Comparison of ENCODE assay signal across 11 cellular contexts in the genomic region with DNA sequence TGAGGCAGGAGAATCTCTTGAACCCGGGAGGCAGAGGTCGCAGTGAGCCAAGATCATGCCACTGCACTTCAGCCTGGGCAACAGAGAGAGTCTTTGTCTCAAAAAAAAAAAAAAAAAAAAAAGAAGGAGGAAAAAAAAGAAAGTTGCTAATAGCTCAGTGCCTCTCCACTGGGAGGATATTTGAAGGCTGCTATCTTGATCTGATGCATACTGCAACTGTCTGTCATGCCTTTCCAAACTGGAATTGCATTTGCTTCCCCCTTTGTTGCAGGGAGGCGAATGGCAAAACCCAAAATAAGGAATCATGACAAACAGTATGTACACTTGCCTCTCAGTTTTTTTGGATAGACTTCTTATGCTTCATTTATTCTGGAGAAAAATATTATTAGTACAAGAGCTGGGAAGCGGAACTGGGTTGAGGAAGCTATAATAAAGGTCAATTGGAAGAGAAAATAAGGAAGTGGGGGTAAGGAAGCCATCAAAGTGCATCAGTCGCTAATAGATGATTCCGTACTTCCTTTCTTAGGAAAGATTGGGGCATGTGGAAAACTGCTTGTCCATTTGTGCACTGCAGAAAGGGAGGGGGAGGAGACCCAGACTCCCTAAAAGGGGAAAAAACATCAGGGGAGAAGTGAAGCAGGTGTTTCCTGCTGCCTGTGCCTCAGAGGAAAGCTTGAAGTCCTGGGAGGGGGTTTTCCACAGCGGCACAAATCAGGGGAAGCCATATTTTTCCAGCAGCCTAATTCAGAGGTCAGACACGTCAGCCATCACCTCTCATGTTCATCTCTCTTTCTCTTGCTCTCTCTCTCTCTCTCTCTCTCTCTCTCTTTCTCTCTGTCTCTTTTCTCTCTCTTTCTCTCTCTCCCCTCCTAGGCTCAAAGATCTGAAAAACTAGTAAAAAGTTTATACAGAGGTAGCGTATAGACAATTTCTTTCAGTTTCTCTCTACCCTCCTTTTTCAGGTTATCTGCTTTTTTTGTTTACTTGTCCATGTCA.
A peak's percentile ranks its signal among the peaks of the same experiment; 100 is the strongest.
DNase-seq lines count a peak whose midpoint lies in the region; ATAC-seq and TF ChIP-seq lines count a peak whose summit lies in the region.
"Had no signal": no experiment of that assay in that cellular context is flagged by ENCODE, and none has a peak within 500 bp of the region (broad histone marks: within the 10 kb centered on the region; RNA-seq: fewer than 3 reads in every experiment).

No MANE protein-coding gene starts in this region.

- no peaks in the 10 kb centered on the region for H3K9me3 ChIP-seq in mammary epithelial cell (replicated peaks; ENCODE audit: insufficient read depth, low read length)
- no peaks in the 10 kb centered on the region for H3K9me3 ChIP-seq in breast epithelium
- H3K9me3 ChIP-seq in PC-9 (ENCODE audit: insufficient read depth, low read depth) = no peaks in the 10 kb centered on the region
- no peaks in the 10 kb centered on the region for H3K9me3 ChIP-seq in upper lobe of right lung

- TF ChIP-seq POLR2A in breast epithelium (IDR thresholded peaks at IDR 0.05) = no peak

- no peak overlapping the region for H2AFZ ChIP-seq in mammary epithelial cell (ENCODE audit: low read depth, low read length)
- H2AFZ ChIP-seq in PC-9 = peak overlapping the region; percentile 52; the same call in 1 of the 2 replicates

- in situ Hi-C loops in mammary epithelial cell (cut with MboI; ENCODE audit: low sequenced_read_pairs in 2 of 2) = loop anchor here (5.0 to 25.0 kb wide), 4 partner anchors 351 to 551 kb away; a partner anchor contains a TSS

- WGBS in mammary epithelial cell (ENCODE audit: low coverage, missing lambda C conversion rate) = 99% methylated on average over 7 of the region's 9 CpGs

- dilution Hi-C loops in mammary epithelial cell (cut with HindIII; ENCODE audit: low sequenced_read_pairs) = loop anchor here (25.0 kb wide), 1 partner anchor 351 kb away; no protein-coding TSS in a partner anchor

- intact Hi-C loops in mammary epithelial cell (cut with micrococcal nuclease) = loop anchor here (10.0 kb wide), 1 partner anchor 124 kb away; no protein-coding TSS in a partner anchor
- intact Hi-C loops in breast epithelium (cut with DNase I; ENCODE audit: low total_unique reads) = no loop called here
- intact Hi-C loops in PC-9 (cut with micrococcal nuclease; ENCODE audit: unreplicated experiment) = loop anchor here (10.0 kb wide), 1 partner anchor 554 kb away; no protein-coding TSS in a partner anchor
- intact Hi-C loops in upper lobe of right lung (cut with DNase I) = no loop called here

- H3K27me3 ChIP-seq in mammary epithelial cell (ENCODE audit: insufficient read depth, low read length) (no peaks in the 10 kb centered on the region), breast epithelium (no peaks in the 10 kb centered on the region), PC-9 (ENCODE audit: insufficient read depth, low read depth) (no peaks in the 10 kb centered on the region), upper lobe of right lung (no peaks in the 10 kb centered on the region)
- H3K27me3 ChIP-seq: brain microvascular endothelial cell had no signal

- POLR2A ChIA-PET in PC-9 (lab: Charles Lee; ENCODE audit: unreplicated experiment) = interaction anchor here (0.7 kb wide), 1 partner anchor 224 kb away, joined by 3 read pairs; no protein-coding TSS in a partner anchor

- no peaks in the 10 kb centered on the region for H3K9me2 ChIP-seq in PC-9 (ENCODE audit: insufficient read depth)

- BruUV-seq in mammary epithelial cell (replicated peaks; lab: Mats Ljungman, UMichigan) = no TSS peak
- BruUV-seq in PC-9 (replicated peaks; lab: Mats Ljungman, UMichigan) = no TSS peak

- H3K4me3 ChIP-seq in mammary epithelial cell (replicated peaks in 1 of 3; ENCODE audit: insufficient read depth in 1 of 3, low read depth in 2 of 3, low read length in 3 of 3) (no peak overlapping the region), breast epithelium (no peak overlapping the region), PC-9 (no peak overlapping the region), upper lobe of right lung (no peak overlapping the region)

- H3K27ac ChIP-seq in mammary epithelial cell (ENCODE audit: insufficient read depth, low read depth, low read length) (no peak overlapping the region), breast epithelium (no peak overlapping the region), PC-9 (no peak overlapping the region), upper lobe of right lung (no peak overlapping the region)
- H3K27ac ChIP-seq: brain microvascular endothelial cell had no signal

- H3F3A ChIP-seq in PC-9 (ENCODE audit: insufficient read depth, low read depth) = no peaks in the 10 kb centered on the region

- no peaks in the 10 kb centered on the region for H4K20me1 ChIP-seq in mammary epithelial cell (ENCODE audit: insufficient read depth, low read length)
- no peaks in the 10 kb centered on the region for H4K20me1 ChIP-seq in PC-9 (ENCODE audit: insufficient read depth)

- TF ChIP-seq CTCF in mammary epithelial cell (conservative IDR thresholded peaks at IDR 0.05 in 1 of 2, IDR thresholded peaks at IDR 0.05 in 1 of 2; ENCODE audit: extremely low read depth in 1 of 2, insufficient read depth in 1 of 2, low read depth in 1 of 2, low read length in 2 of 2) = no peak
- no peak for TF ChIP-seq CTCF in breast epithelium (IDR thresholded peaks at IDR 0.05)
- no peak for TF ChIP-seq CTCF in PC-9 (conservative IDR thresholded peaks at IDR 0.05)
- no peak for TF ChIP-seq CTCF in upper lobe of right lung (IDR thresholded peaks at IDR 0.05)

- peak; percentile 66 for ATAC-seq in upper lobe of right lung
- ATAC-seq in HG03439 (IDR thresholded peaks at IDR 0.05; ENCODE audit: unreplicated experiment) = no peak

- H3K9ac ChIP-seq in mammary epithelial cell (ENCODE audit: insufficient read depth, low read length) = no peak overlapping the region

- no peaks in the 10 kb centered on the region for H3K79me2 ChIP-seq in mammary epithelial cell (ENCODE audit: insufficient read depth, low read length)
- no peaks in the 10 kb centered on the region for H3K79me2 ChIP-seq in PC-9 (ENCODE audit: low read depth)

- DNase-seq in mammary epithelial cell (peak; percentile 23), breast epithelium (ENCODE audit: low spot score in 2 of 2) (no peak), PC-9 (no peak), glomerular endothelial cell (ENCODE audit: extremely low read depth, low read depth, low spot score) (peak; percentile 34), upper lobe of right lung (no peak), epidermal melanocyte (ENCODE audit: insufficient read length, low spot score) (no peak)
- DNase-seq in activated CD8-positive, alpha-beta memory T cell treated with anti-CD3 and anti-CD28 coated beads, Interleukin-2, amount 50 U/mL, for 48 hours = no peak
- DNase-seq: brain microvascular endothelial cell, NCI-H1417 treated with DMSO at 0.1 percent for 48 hours, T-helper 9 cell had no signal

- H3K4me2 ChIP-seq in mammary epithelial cell (ENCODE audit: insufficient read depth, low read depth, low read length) (no peak overlapping the region), PC-9 (no peak overlapping the region)

- CTCF ChIA-PET in mammary epithelial cell (lab: Charles Lee; ENCODE audit: low non-redundant PET) (interaction anchor here (0.6 kb wide), 1 partner anchor 479 kb away, joined by 13 read pairs; no protein-coding TSS in a partner anchor), PC-9 (lab: Charles Lee) (interaction anchor here (0.6 to 0.7 kb wide), 2 partner anchors 550 to 553 kb away, joined by 7 to 11 read pairs; no protein-coding TSS in a partner anchor)

- H3K36me3 ChIP-seq in mammary epithelial cell (ENCODE audit: insufficient read depth, low read length) = no peaks in the 10 kb centered on the region
- no peaks in the 10 kb centered on the region for H3K36me3 ChIP-seq in breast epithelium
- no peaks in the 10 kb centered on the region for H3K36me3 ChIP-seq in PC-9 (ENCODE audit: low read depth)
- no peaks in the 10 kb centered on the region for H3K36me3 ChIP-seq in upper lobe of right lung
- H3K36me3 ChIP-seq: brain microvascular endothelial cell had no signal

- peaks cover 17% of the 10 kb centered on the region for H3K4me1 ChIP-seq in mammary epithelial cell (ENCODE audit: insufficient read depth, low read length)
- H3K4me1 ChIP-seq in breast epithelium = no peaks in the 10 kb centered on the region
- peaks cover 21% of the 10 kb centered on the region; the same call in 1 of the 2 replicates for H3K4me1 ChIP-seq in PC-9 (replicated peaks; ENCODE audit: insufficient read depth)
- H3K4me1 ChIP-seq in upper lobe of right lung = peaks cover 5% of the 10 kb centered on the region

Comparison
In these comparisons a context has a peak if more than half of its experiments do, and no peak if none do; other contexts are left out.
1. DNase-seq: peak in mammary epithelial cell (single experiment) and glomerular endothelial cell (single experiment); none in breast epithelium (0 of 2), PC-9 (0 of 2), upper lobe of right lung (single experiment), epidermal melanocyte (single experiment) and activated CD8-positive, alpha-beta memory T cell treated with anti-CD3 and anti-CD28 coated beads, Interleukin-2, amount 50 U/mL, for 48 hours (single experiment).
2. intact Hi-C loops: an anchor here in mammary epithelial cell (10.0 kb wide) and PC-9 (10.0 kb wide); none called in breast epithelium and upper lobe of right lung.